ENCODE assay signal across 32 cellular contexts in the genomic region with DNA sequence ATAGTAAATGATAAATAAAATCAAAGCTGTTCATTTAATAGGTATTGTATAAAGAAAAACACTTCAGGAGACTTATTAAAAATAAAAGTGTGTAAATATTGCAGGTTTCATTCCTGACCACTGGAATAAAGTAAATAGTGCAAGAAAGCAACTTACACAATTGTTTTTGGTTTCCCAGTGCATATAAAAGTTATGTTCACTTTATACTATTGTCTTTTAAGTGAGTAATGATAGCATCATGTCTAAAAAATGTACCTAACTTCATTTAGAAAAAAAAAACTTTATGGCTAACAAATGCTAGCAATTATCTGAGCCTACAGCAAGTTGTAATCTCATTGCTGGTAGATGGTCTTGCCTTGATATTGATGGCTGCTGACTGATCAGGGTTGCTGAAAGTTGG.
"Had no signal": no experiment of that assay in that cellular context is flagged by ENCODE, and none has a peak within 500 bp of the region (broad histone marks: within the 10 kb centered on the region; RNA-seq: fewer than 3 reads in every experiment).

No MANE protein-coding gene starts in this region.

- H3K36me3 ChIP-seq: adrenal gland, ascending aorta, brain microvascular endothelial cell, esophagus muscularis mucosa, gastroesophageal sphincter, heart right ventricle, WERI-Rb-1 had no signal

- H3K4me1 Mint-ChIP-seq: activated B cell treated with CpG ODN at 0.5 μM for 24 hours; activated naive CD4-positive, alpha-beta T cell treated with anti-CD3 and anti-CD28 coated beads, Interleukin-2, amount 50 U/mL, for 24 hours; activated naive CD8-positive, alpha-beta T cell treated with anti-CD3 and anti-CD28 coated beads for 36 hours; activated naive CD8-positive, alpha-beta T cell treated with anti-CD3 and anti-CD28 coated beads, Interleukin-2, amount 50 U/mL, for 24 hours; endodermal cell; T-helper 17 cell had no signal

- H3K27me3 Mint-ChIP-seq: activated B cell treated with CpG ODN at 0.5 μM for 24 hours; activated CD8-positive, alpha-beta T cell treated with anti-CD3 and anti-CD28 coated beads for 36 hours; activated naive CD4-positive, alpha-beta T cell treated with anti-CD3 and anti-CD28 coated beads, Interleukin-2, amount 50 U/mL, for 24 hours; activated naive CD8-positive, alpha-beta T cell treated with anti-CD3 and anti-CD28 coated beads for 36 hours; activated naive CD8-positive, alpha-beta T cell treated with anti-CD3 and anti-CD28 coated beads, Interleukin-2, amount 50 U/mL, for 24 hours; T-helper 17 cell had no signal

- H3K9me3 ChIP-seq: ascending aorta, esophagus muscularis mucosa had no signal

- DNase-seq: activated B cell treated with CpG ODN at 0.5 μM for 24 hours; activated CD4-positive, alpha-beta T cell treated with anti-CD3 and anti-CD28 coated beads for 48 hours; activated CD4-positive, alpha-beta T cell treated with anti-CD3 and anti-CD28 coated beads, Interleukin-2, amount 50 U/mL, for 1 hour; activated CD4-positive, alpha-beta T cell treated with anti-CD3 and anti-CD28 coated beads, Interleukin-2, amount 50 U/mL, for 48 hours; activated CD8-positive, alpha-beta memory T cell treated with anti-CD3 and anti-CD28 coated beads for 24 hours; activated CD8-positive, alpha-beta T cell treated with anti-CD3 and anti-CD28 coated beads for 36 hours; activated effector memory CD4-positive, alpha-beta T cell treated with anti-CD3 and anti-CD28 coated beads, Interleukin-2, amount 50 U/mL, for 16 hours; activated naive CD4-positive, alpha-beta T cell treated with anti-CD3 and anti-CD28 coated beads for 36 hours; activated naive CD8-positive, alpha-beta T cell treated with anti-CD3 and anti-CD28 coated beads for 36 hours; activated naive CD8-positive, alpha-beta T cell treated with anti-CD3 and anti-CD28 coated beads, Interleukin-2, amount 50 U/mL, for 24 hours; activated T-cell treated with anti-CD3 and anti-CD28 coated beads, Interleukin-2, amount 50 U/mL, for 48 hours; adrenal gland; brain microvascular endothelial cell; caudate nucleus; dorsolateral prefrontal cortex; effector memory CD4-positive, alpha-beta T cell; endodermal cell; erythroblast; foreskin melanocyte; heart right ventricle; T-helper 1 cell; T-helper 17 cell; T1000; WERI-Rb-1 had no signal

- H3K4me1 ChIP-seq: adrenal gland, ascending aorta, esophagus muscularis mucosa, gastroesophageal sphincter, heart right ventricle had no signal

- H3K36me3 Mint-ChIP-seq: activated naive CD4-positive, alpha-beta T cell treated with anti-CD3 and anti-CD28 coated beads, Interleukin-2, amount 50 U/mL, for 24 hours; activated naive CD8-positive, alpha-beta T cell treated with anti-CD3 and anti-CD28 coated beads for 36 hours had no signal

- H3K4me3 ChIP-seq: adrenal gland, ascending aorta, dorsolateral prefrontal cortex, esophagus muscularis mucosa, gastroesophageal sphincter, heart right ventricle had no signal

- H3K4me3 Mint-ChIP-seq: activated B cell treated with CpG ODN at 0.5 μM for 24 hours; activated CD8-positive, alpha-beta T cell treated with anti-CD3 and anti-CD28 coated beads for 36 hours; activated naive CD4-positive, alpha-beta T cell treated with anti-CD3 and anti-CD28 coated beads for 36 hours; activated naive CD4-positive, alpha-beta T cell treated with anti-CD3 and anti-CD28 coated beads, Interleukin-2, amount 50 U/mL, for 24 hours; activated naive CD8-positive, alpha-beta T cell treated with anti-CD3 and anti-CD28 coated beads for 36 hours; activated naive CD8-positive, alpha-beta T cell treated with anti-CD3 and anti-CD28 coated beads, Interleukin-2, amount 50 U/mL, for 24 hours; activated T-helper 1 cell treated with anti-CD3 and anti-CD28 coated beads, Interleukin-12 subunit alpha, Interleukin-12 subunit beta, Interleukin-2, Interleukin-4 antibody, amounts not matched to agents 30 ng/mL and 10 ng/mL and 1 ng/mL, durations not matched to agents 14 hours and 24 hours and 36 hours; endodermal cell; T-helper 17 cell; T-helper 2 cell treated with Interferon-gamma antibody and Interleukin-4, amounts not matched to agents 5 μg/mL and 100 μg/mL, for 36 hours had no signal

- H3K27me3 ChIP-seq: adrenal gland, ascending aorta, brain microvascular endothelial cell, dorsolateral prefrontal cortex, gastroesophageal sphincter, heart right ventricle had no signal

- H3K27ac ChIP-seq: adrenal gland, ascending aorta, brain microvascular endothelial cell, dorsolateral prefrontal cortex, esophagus muscularis mucosa, gastroesophageal sphincter, heart right ventricle, WERI-Rb-1 had no signal

- H3K9me3 Mint-ChIP-seq: activated B cell treated with CpG ODN at 0.5 μM for 24 hours; activated CD8-positive, alpha-beta T cell treated with anti-CD3 and anti-CD28 coated beads for 36 hours had no signal

- FAIRE-seq: colon had no signal

- ATAC-seq: activated CD4-positive, CD25-positive, alpha-beta regulatory T cell treated with anti-CD3 and anti-CD28 coated beads, Interleukin-2, amount 50 U/mL, for 24 hours; activated CD8-positive, alpha-beta T cell treated with anti-CD3 and anti-CD28 coated beads for 36 hours; activated naive CD8-positive, alpha-beta T cell treated with anti-CD3 and anti-CD28 coated beads, Interleukin-2, amount 50 U/mL, for 24 hours; gastroesophageal sphincter; heart right ventricle; T-helper 17 cell had no signal
